In the genomic region with DNA sequence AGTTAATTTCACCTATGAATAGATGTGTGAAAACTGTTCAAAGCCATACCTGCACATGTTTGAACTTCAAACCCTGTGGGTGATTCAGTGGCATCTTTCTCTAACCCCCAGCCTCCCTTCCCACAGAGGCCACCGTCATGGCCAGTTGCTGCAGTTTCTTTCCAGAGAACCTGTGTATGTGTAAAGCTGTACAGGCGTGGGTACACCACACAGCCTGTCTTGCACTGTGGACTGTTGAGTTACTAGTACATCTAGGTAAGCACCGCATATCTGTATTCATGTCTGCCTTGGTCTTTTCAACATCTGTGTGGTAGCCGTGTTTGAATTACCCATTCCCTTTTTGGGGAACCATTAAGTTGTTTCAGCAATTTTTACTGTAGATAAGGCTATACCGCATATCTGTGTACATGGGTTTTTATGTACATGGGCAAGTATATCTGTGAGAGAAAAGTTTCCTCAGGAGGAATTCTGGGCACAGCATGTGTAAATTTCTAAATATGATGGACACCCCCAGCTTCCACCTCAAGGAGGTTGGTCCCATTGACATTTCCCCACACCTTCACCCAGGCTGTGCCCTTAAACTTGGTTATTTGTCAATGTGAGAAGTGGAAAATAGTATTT, we compare ENCODE assay signal across 8 cellular contexts. TPM values are rescaled to one million over a fixed set of nuclear protein-coding genes. Genes with fewer than 3 reads are reported as not detected.
DNase-seq lines count a peak whose midpoint lies in the region; ATAC-seq and TF ChIP-seq lines count a peak whose summit lies in the region.

No MANE protein-coding gene starts in this region.

- peaks cover 60 to 79% (median 72%) of the 10 kb centered on the region in 3 donors for H3K36me3 ChIP-seq in skeletal muscle tissue (ENCODE audit: control insufficient read depth in 3 of 3, insufficient read depth in 3 of 3, low read length in 3 of 3)

- H3K4me1 ChIP-seq in skeletal muscle tissue (ENCODE audit: control insufficient read depth in 3 of 3, insufficient read depth in 3 of 3, low read length in 3 of 3), result peaks cover 50 to 66% (median 64%) of the 10 kb centered on the region in 3 donors

- peak overlapping the region; percentile 37 for H3K27ac ChIP-seq in skeletal muscle tissue (ENCODE audit: low read depth, low read length)

- no peaks in the 10 kb centered on the region for H3K27me3 ChIP-seq in skeletal muscle tissue (ENCODE audit: control insufficient read depth in 3 of 3, insufficient read depth in 3 of 3, low read length in 3 of 3)

- no peak for ATAC-seq in GM18505 (IDR thresholded peaks at IDR 0.05; ENCODE audit: unreplicated experiment)
- no peak for ATAC-seq in Right ventricle myocardium superior (ENCODE audit: poor library complexity)
- no peak for ATAC-seq in GM21447 (IDR thresholded peaks at IDR 0.05; ENCODE audit: unreplicated experiment)
- no peak for ATAC-seq in HG03342 (IDR thresholded peaks at IDR 0.05; ENCODE audit: unreplicated experiment)

- H3K4me3 ChIP-seq in skeletal muscle tissue (ENCODE audit: low read length in 3 of 3), result peak overlapping the region in 2 of 3 donors; percentile 39 to 49

- H3K9ac ChIP-seq in skeletal muscle tissue (ENCODE audit: low read depth in 1 of 3, low read length in 3 of 3), result peak overlapping the region in 2 of 3 donors; percentile 17 to 52

- no peaks in the 10 kb centered on the region for H3K9me3 ChIP-seq in skeletal muscle tissue (ENCODE audit: control insufficient read depth in 3 of 3, low read length in 3 of 3)

- peak; percentile 50 for DNase-seq in activated CD8-positive, alpha-beta memory T cell treated with anti-CD3 and anti-CD28 coated beads, Interleukin-2, amount 50 U/mL, for 48 hours
- peak; percentile 26 for DNase-seq in Right ventricle myocardium superior
- no peak for DNase-seq in stimulated activated naive CD4-positive, alpha-beta T cell (lab: John Stamatoyannopoulos, UW)
- DNase-seq in NCI-H2107 (lab: John Stamatoyannopoulos, UW), result no peak

- intact Hi-C loops in Right ventricle myocardium superior (cut with DNase I), result no loop called here

- peak; percentile 16 for TF ChIP-seq POLR2A in GM18505 (IDR thresholded peaks at IDR 0.05; ENCODE audit: borderline replicate concordance, extremely low read depth, insufficient read depth, insufficient read length)

RNA-seq across cellular contexts. Expression of a gene that starts 13.9 kb away (rescaled TPM):
- total RNA-seq in Right ventricle myocardium superior, result 451 TPM
- total RNA-seq in skeletal muscle tissue, result 26.1 TPM

RNA-seq across cellular contexts. Expression of a gene that starts 50.1 kb away (rescaled TPM):
- 8.6 TPM for total RNA-seq in Right ventricle myocardium superior
- 8.4 TPM for total RNA-seq in skeletal muscle tissue

RNA-seq across cellular contexts. Expression of a gene that starts 54.1 kb away (rescaled TPM):
- total RNA-seq in Right ventricle myocardium superior (5.3 TPM), skeletal muscle tissue (3.7 TPM)

Comparison
In these comparisons a context has a peak if more than half of its experiments do, and no peak if none do; other contexts are left out.
1. DNase-seq: peak in activated CD8-positive, alpha-beta memory T cell treated with anti-CD3 and anti-CD28 coated beads, Interleukin-2, amount 50 U/mL, for 48 hours (single experiment) and Right ventricle myocardium superior (single experiment); none in stimulated activated naive CD4-positive, alpha-beta T cell (0 of 6) and NCI-H2107 (single experiment).
2. RNA of a gene that starts 13.9 kb away (total RNA-seq): 451 TPM in Right ventricle myocardium superior (single experiment); 26.1 TPM in skeletal muscle tissue (single experiment); every median in the first group is over 10 times any median in the second.